8 cellular contexts compared by ENCODE assay signal in genomic region chr6:156780117-156780641, GRCh38. TPM values are rescaled to one million over a fixed set of nuclear protein-coding genes. Genes with fewer than 3 reads are reported as not detected.
DNase-seq lines count a peak whose midpoint lies in the region; ATAC-seq and TF ChIP-seq lines count a peak whose summit lies in the region.

No MANE protein-coding gene starts in this region.

- peak; percentile 41 for ATAC-seq in GM19372 (IDR thresholded peaks at IDR 0.05; ENCODE audit: low read depth, unreplicated experiment)
- peak; percentile 50 for ATAC-seq in HG03460 (IDR thresholded peaks at IDR 0.05; ENCODE audit: unreplicated experiment)
- peak; percentile 57 for ATAC-seq in stimulated activated memory B cell treated with anti-CD40 and anti-IgM and Interleukin-4, amounts not matched to agents 10 μg/mL and 1 μg/mL and 100 μg/mL, for 72 hours

- H3K4me1 ChIP-seq in ectodermal cell (ENCODE audit: control insufficient read depth, insufficient read depth, low read length) (peaks cover 24% of the 10 kb centered on the region), liver (ENCODE audit: control insufficient read depth in 4 of 4, insufficient read depth in 4 of 4, low read length in 3 of 4) (peaks cover 0 to 40% (median 28%) of the 10 kb centered on the region in 4 donors)

- H3K4me3 Mint-ChIP-seq in stimulated activated memory B cell treated with anti-CD40 and anti-IgM and Interleukin-4, amounts not matched to agents 10 μg/mL and 1 μg/mL and 100 μg/mL, for 72 hours: peak overlapping the region; percentile 83

- H3K27me3 Mint-ChIP-seq in stimulated activated memory B cell treated with anti-CD40 and anti-IgM and Interleukin-4, amounts not matched to agents 10 μg/mL and 1 μg/mL and 100 μg/mL, for 72 hours: no peaks in the 10 kb centered on the region

- peak overlapping the region; percentile 97 for H3K27ac Mint-ChIP-seq in stimulated activated memory B cell treated with anti-CD40 and anti-IgM and Interleukin-4, amounts not matched to agents 10 μg/mL and 1 μg/mL and 100 μg/mL, for 72 hours

- peak overlapping the region; percentile 67 for H3K4me3 ChIP-seq in ectodermal cell (ENCODE audit: insufficient read depth, low read depth, low read length)
- H3K4me3 ChIP-seq in liver (ENCODE audit: low read depth in 1 of 3, low read length in 3 of 3): peak overlapping the region; percentile 70 to 99 (median 76)

- H3K36me3 Mint-ChIP-seq in stimulated activated memory B cell treated with anti-CD40 and anti-IgM and Interleukin-4, amounts not matched to agents 10 μg/mL and 1 μg/mL and 100 μg/mL, for 72 hours: peaks cover 4% of the 10 kb centered on the region

- H3K27ac ChIP-seq in ectodermal cell (ENCODE audit: insufficient read depth, low read depth, low read length, poor library complexity, severe bottlenecking): peak overlapping the region; percentile 57
- H3K27ac ChIP-seq in liver (ENCODE audit: low read depth in 1 of 2, low read length in 2 of 2): peak overlapping the region; percentile 98

- DNase-seq in COLO829 (ENCODE audit: low spot score) (peak; percentile 57), NCI-H460 (ENCODE audit: extremely low read depth, low read depth) (peak; percentile 80)
- DNase-seq in activated CD4-positive, alpha-beta T cell treated with anti-CD3 and anti-CD28 coated beads for 1 hour: peak; percentile 22

- H3K27me3 ChIP-seq in ectodermal cell (ENCODE audit: control insufficient read depth, insufficient read depth, low read length, poor library complexity, severe bottlenecking): no peaks in the 10 kb centered on the region
- H3K27me3 ChIP-seq in liver (ENCODE audit: control insufficient read depth in 4 of 4, insufficient read depth in 4 of 4, low read length in 3 of 4): no peaks in the 10 kb centered on the region

- H3K9me3 Mint-ChIP-seq in stimulated activated memory B cell treated with anti-CD40 and anti-IgM and Interleukin-4, amounts not matched to agents 10 μg/mL and 1 μg/mL and 100 μg/mL, for 72 hours: no peaks in the 10 kb centered on the region

- no peaks in the 10 kb centered on the region for H3K36me3 ChIP-seq in ectodermal cell (ENCODE audit: control insufficient read depth, insufficient read depth, low read length)
- H3K36me3 ChIP-seq in liver (ENCODE audit: control insufficient read depth in 4 of 4, insufficient read depth in 3 of 4, low read depth in 1 of 4, low read length in 3 of 4): no peaks in the 10 kb centered on the region

- H3K4me1 Mint-ChIP-seq in stimulated activated memory B cell treated with anti-CD40 and anti-IgM and Interleukin-4, amounts not matched to agents 10 μg/mL and 1 μg/mL and 100 μg/mL, for 72 hours: peaks cover 57% of the 10 kb centered on the region

- peak overlapping the region; percentile 77 to 87 for H3K9ac ChIP-seq in liver (ENCODE audit: low read depth in 1 of 2, low read length in 2 of 2)

- TF ChIP-seq RAD21 in liver (IDR thresholded peaks at IDR 0.05): peak in 1 of 2 donors; percentile 54

- no peak for TF ChIP-seq CTCF in liver (IDR thresholded peaks at IDR 0.05; ENCODE audit: low read depth, low read length, missing input control)

- 0 to 1% methylated on average over 8 of the region's 8 CpGs for WGBS in ectodermal cell, 2 experiments
- WGBS in liver: under 1% methylated on average over 8 of the region's 8 CpGs

- H3K9me3 ChIP-seq in ectodermal cell (ENCODE audit: control insufficient read depth, low read length) (no peaks in the 10 kb centered on the region), liver (ENCODE audit: control insufficient read depth in 4 of 4, low read length in 3 of 4) (no peaks in the 10 kb centered on the region)

TF ChIP-seq in liver, 16 proteins besides CTCF, POLR2A, EP300 and RAD21:
- TF ChIP-seq FOXA2 (IDR thresholded peaks at IDR 0.05): peak; percentile 40
- TF ChIP-seq HNF4G (IDR thresholded peaks at IDR 0.05): no peak
- no peak for TF ChIP-seq RXRA (IDR thresholded peaks at IDR 0.05)
- TF ChIP-seq FOXA1 (IDR thresholded peaks at IDR 0.05): peak; percentile 36
- TF ChIP-seq ATF3 (IDR thresholded peaks at IDR 0.05): no peak
- TF ChIP-seq NR2F2 (IDR thresholded peaks at IDR 0.05): no peak
- peak; percentile 26 for TF ChIP-seq SP1 (IDR thresholded peaks at IDR 0.05)
- peak; percentile 67 for TF ChIP-seq REST (IDR thresholded peaks at IDR 0.05)
- no peak for TF ChIP-seq GABPA (IDR thresholded peaks at IDR 0.05 in 1 of 2, conservative IDR thresholded peaks at IDR 0.05 in 1 of 2)
- TF ChIP-seq EGR1 (IDR thresholded peaks at IDR 0.05; ENCODE audit: low read depth in 2 of 2): no peak
- TF ChIP-seq YY1 (IDR thresholded peaks at IDR 0.05): peak; percentile 21
- no peak for TF ChIP-seq ZBTB33 (IDR thresholded peaks at IDR 0.05)
- peak; percentile 29 for TF ChIP-seq MAX (IDR thresholded peaks at IDR 0.05)
- TF ChIP-seq HNF4A (conservative IDR thresholded peaks at IDR 0.05): peak in 1 of 2 donors; percentile 28
- TF ChIP-seq TAF1 (conservative IDR thresholded peaks at IDR 0.05): peak; percentile 62
- no peak for TF ChIP-seq JUND (IDR thresholded peaks at IDR 0.05)

RNA-seq across cellular contexts. Expression of gene ARID1B, which starts 3.0 kb away (rescaled TPM):
- total RNA-seq in NCI-H460 (2014; rRNA removed; shearing (Covaris generic)): 11.1 and 15.5 TPM in 2 replicates
- 11.9 and 16.9 TPM in 2 replicates for polyA plus RNA-seq in NCI-H460 (2014; cell fraction: nucleus; rRNA removed)
- polyA plus RNA-seq in ectodermal cell (2013, experiment 1 of 4): 56.1 TPM
- polyA plus RNA-seq in ectodermal cell (2013, experiment 2 of 4): 62.2 TPM
- 44.9 TPM for polyA plus RNA-seq in ectodermal cell (2013, experiment 3 of 4)
- 48.6 TPM for polyA plus RNA-seq in ectodermal cell (2013, experiment 4 of 4)
- 10 to 100 TPM; 34.9 to 49.0 TPM for total RNA-seq in liver
- polyA plus RNA-seq in liver: 10 to 100 TPM in 1 of 2 donors, 1 to 10 TPM in 1; 7.0 to 13.5 TPM

Comparison
In these comparisons a context has a peak if more than half of its experiments do, and no peak if none do; other contexts are left out.
1. Peak in every context shown above with its lines: DNase-seq, ATAC-seq, H3K4me3 ChIP-seq and H3K27ac ChIP-seq.
2. DNase-seq: peak in every context shown above with its lines; median percentile 80 in NCI-H460; 57 in COLO829; 22 in activated CD4-positive, alpha-beta T cell treated with anti-CD3 and anti-CD28 coated beads for 1 hour.